In genomic region chr18:64409511-64409910, GRCh38 we compare ENCODE assay signal across 9 cellular contexts.
DNase-seq lines count a peak whose midpoint lies in the region; ATAC-seq, FAIRE-seq and TF ChIP-seq lines count a peak whose summit lies in the region.
"Had no signal": no experiment of that assay in that cellular context is flagged by ENCODE, and none has a peak within 500 bp of the region (broad histone marks: within the 10 kb centered on the region; RNA-seq: fewer than 3 reads in every experiment).

No MANE protein-coding gene starts in this region.

- peaks cover 13% of the 10 kb centered on the region for H3K36me3 ChIP-seq in OCI-LY3 (replicated peaks; ENCODE audit: low read depth, low read length)
- no peaks in the 10 kb centered on the region for H3K36me3 ChIP-seq in keratinocyte (ENCODE audit: control insufficient read depth in 2 of 2, extremely low read depth in 1 of 2, insufficient read depth in 2 of 2, low read length in 2 of 2)

- no peak overlapping the region for H3K27ac Mint-ChIP-seq in H9
- no peak overlapping the region for H3K27ac Mint-ChIP-seq in T-cell
- H3K27ac Mint-ChIP-seq: immature natural killer cell had no signal

- H4K8ac ChIP-seq in H9 (replicated peaks; ENCODE audit: insufficient read length, low read depth, low read length), result no peak overlapping the region

- H2BK5ac ChIP-seq in H9 (ENCODE audit: insufficient read length, low read length), result no peak overlapping the region

- H3K4me3 Mint-ChIP-seq in H9, result no peak overlapping the region
- no peak overlapping the region for H3K4me3 Mint-ChIP-seq in T-cell
- H3K4me3 Mint-ChIP-seq: immature natural killer cell had no signal

- no peak overlapping the region for H2BK120ac ChIP-seq in H9 (ENCODE audit: low read depth, low read length, poor library complexity, severe bottlenecking)

- H3K36me3 Mint-ChIP-seq in H9 (ENCODE audit: insufficient read depth in 1 of 3, low read depth in 3 of 3), result peaks cover 0 to 13% (median 0%) of the 10 kb centered on the region in 3 experiments; a peak in 1 of 7 replicates
- H3K36me3 Mint-ChIP-seq in T-cell, result no peaks in the 10 kb centered on the region
- H3K36me3 Mint-ChIP-seq: immature natural killer cell had no signal

- no peak overlapping the region for H3K27ac ChIP-seq in H9 (ENCODE audit: insufficient read length, low read depth, low read length)
- 0 out of 2 replicates have a peak overlapping the region, but pooled peaks have one; percentile 1 for H3K27ac ChIP-seq in OCI-LY3 (ENCODE audit: low read length)
- H3K27ac ChIP-seq in keratinocyte (ENCODE audit: control insufficient read depth, insufficient read depth, low read length), result no peak overlapping the region

- POLR2A ChIA-PET in T-cell (lab: Charles Lee), result no interaction called here

- CTCF ChIA-PET in T-cell (lab: Charles Lee), result no interaction called here

- H3K79me2 ChIP-seq in H9 (ENCODE audit: insufficient read depth, low read length) (no peaks in the 10 kb centered on the region), OCI-LY3 (ENCODE audit: low read length) (no peaks in the 10 kb centered on the region), keratinocyte (ENCODE audit: control insufficient read depth, insufficient read depth, low read length) (no peaks in the 10 kb centered on the region)

- no peak overlapping the region for H2BK15ac ChIP-seq in H9 (ENCODE audit: low read depth, low read length)

- no peak overlapping the region for H3K14ac ChIP-seq in H9 (ENCODE audit: insufficient read depth, low read length)

- H3K9ac ChIP-seq in H9 (ENCODE audit: extremely low read depth, insufficient read length, low read length) (no peak overlapping the region), OCI-LY3 (ENCODE audit: low read length) (no peak overlapping the region), keratinocyte (ENCODE audit: control insufficient read depth, extremely low read depth, insufficient read depth, low read length) (no peak overlapping the region)

- DNase-seq in ELR (ENCODE audit: low read depth), result peak; percentile 2
- no peak for DNase-seq in H9
- no peak for DNase-seq in keratinocyte (ENCODE audit: low read depth, low spot score)
- DNase-seq in AG08395 (ENCODE audit: low spot score), result no peak
- no peak for DNase-seq in activated gamma-delta T cell treated with Interleukin-2 at 50 U/mL for 16 hours
- DNase-seq in activated CD4-positive, alpha-beta T cell treated with anti-CD3 and anti-CD28 coated beads for 48 hours, result no peak
- DNase-seq in T-cell, result no peak
- DNase-seq: immature natural killer cell had no signal

- H3K23me2 ChIP-seq in H9 (ENCODE audit: insufficient read length, low read depth, low read length, poor library complexity, severe bottlenecking), result no peaks in the 10 kb centered on the region

- H2BK20ac ChIP-seq in H9 (ENCODE audit: low read depth, low read length, poor library complexity, severe bottlenecking), result no peak overlapping the region

- no peak overlapping the region for H4K5ac ChIP-seq in H9 (ENCODE audit: insufficient read length, low read depth, low read length)

- H3T11ph ChIP-seq in H9 (ENCODE audit: low read length), result no peak overlapping the region

- no peak for FAIRE-seq in keratinocyte (lab: Jason Lieb, UNC)

- dilution Hi-C loops in keratinocyte (cut with MboI; ENCODE audit: extremely low pct_ligation_motif_present, low sequenced_read_pairs), result no loop called here

- no peak overlapping the region for H2BK12ac ChIP-seq in H9 (ENCODE audit: insufficient read length, low read depth, low read length)

- no peak for ATAC-seq in T-cell (replicated peaks in 1 of 4)

- no peak overlapping the region for H4K91ac ChIP-seq in H9 (ENCODE audit: insufficient read length, low read depth, low read length)

- H3K18ac ChIP-seq in H9 (ENCODE audit: insufficient read length, low read depth, low read length), result no peak overlapping the region

- H2AFZ ChIP-seq in H9 (ENCODE audit: low read length), result no peak overlapping the region
- peak overlapping the region; percentile 91 for H2AFZ ChIP-seq in OCI-LY3 (ENCODE audit: low read depth, low read length)
- H2AFZ ChIP-seq in keratinocyte (ENCODE audit: control insufficient read depth, low read length), result no peak overlapping the region

- no peak overlapping the region for H3K4me2 ChIP-seq in H9 (ENCODE audit: insufficient read depth, insufficient read length, low read length)
- H3K4me2 ChIP-seq in OCI-LY3 (ENCODE audit: low read length), result peak overlapping the region; percentile 4; the same call in 1 of the 2 replicates
- H3K4me2 ChIP-seq in keratinocyte (ENCODE audit: control insufficient read depth, extremely low read depth, insufficient read depth, low read depth, low read length), result no peak overlapping the region

- H4K20me1 ChIP-seq in H9 (ENCODE audit: control insufficient read depth, insufficient read depth, insufficient read length) (no peaks in the 10 kb centered on the region), OCI-LY3 (ENCODE audit: insufficient read depth, low read length) (no peaks in the 10 kb centered on the region), keratinocyte (ENCODE audit: control insufficient read depth, extremely low read depth, insufficient read depth, low read length) (no peaks in the 10 kb centered on the region)

- H3K79me1 ChIP-seq in H9 (ENCODE audit: insufficient read depth, low read depth, low read length, poor library complexity, severe bottlenecking), result no peaks in the 10 kb centered on the region

- TF ChIP-seq CTCF in H9 (conservative IDR thresholded peaks at IDR 0.05), result peak; percentile 75
- TF ChIP-seq CTCF in OCI-LY3 (IDR thresholded peaks at IDR 0.05; ENCODE audit: low read depth, low read length), result peak; percentile 90
- peak in 2 of 3 experiments; percentile 14 to 40 for TF ChIP-seq CTCF in keratinocyte (optimal IDR thresholded peaks at IDR 0.05 in 1 of 3, IDR thresholded peaks at IDR 0.05 in 1 of 3, conservative IDR thresholded peaks at IDR 0.05 in 1 of 3; ENCODE audit: extremely low read depth in 1 of 3, insufficient read depth in 2 of 3, low read length in 3 of 3)

- H3K4ac ChIP-seq in H9 (ENCODE audit: low read depth, low read length), result no peak overlapping the region

- no peaks in the 10 kb centered on the region; the same call in 1 of the 2 replicates for H3K4me1 ChIP-seq in H9 (ENCODE audit: insufficient read depth, low read length)
- peaks cover 65% of the 10 kb centered on the region for H3K4me1 ChIP-seq in OCI-LY3 (ENCODE audit: low read length)
- H3K4me1 ChIP-seq in keratinocyte (ENCODE audit: control insufficient read depth, extremely low read depth, insufficient read depth, low read length), result no peaks in the 10 kb centered on the region

- H3K56ac ChIP-seq in H9 (ENCODE audit: insufficient read length, low read depth, low read length), result no peak overlapping the region

- H3K9me3 Mint-ChIP-seq in H9, result no peaks in the 10 kb centered on the region
- H3K9me3 Mint-ChIP-seq in T-cell, result peaks cover 0 to 10% (median 0%) of the 10 kb centered on the region in 3 donors

- H3K9me1 ChIP-seq in keratinocyte (ENCODE audit: control insufficient read depth, extremely low read depth, insufficient read depth, low read length), result no peaks in the 10 kb centered on the region

- no peaks in the 10 kb centered on the region for H3K27me3 ChIP-seq in H9 (ENCODE audit: insufficient read depth, low read length)
- H3K27me3 ChIP-seq in OCI-LY3 (ENCODE audit: low read depth, low read length), result no peaks in the 10 kb centered on the region
- H3K27me3 ChIP-seq in keratinocyte (ENCODE audit: control insufficient read depth, extremely low read depth, insufficient read depth, low read length), result no peaks in the 10 kb centered on the region

- no peak overlapping the region for H3K4me3 ChIP-seq in OCI-LY3 (ENCODE audit: low read length)
- no peak overlapping the region for H3K4me3 ChIP-seq in keratinocyte (ENCODE audit: control insufficient read depth in 2 of 3, extremely low read depth in 1 of 3, insufficient read depth in 2 of 3, low read depth in 1 of 3, low read length in 3 of 3)

- no peak overlapping the region for H2AK5ac ChIP-seq in H9 (ENCODE audit: insufficient read length, low read length)

- H3K4me1 Mint-ChIP-seq in H9 (peaks cover 6 to 21% of the 10 kb centered on the region in 2 experiments), T-cell (no peaks in the 10 kb centered on the region)

- H3K27me3 Mint-ChIP-seq in H9 (ENCODE audit: low read depth) (no peaks in the 10 kb centered on the region), T-cell (no peaks in the 10 kb centered on the region)

- no peaks in the 10 kb centered on the region for H3K9me3 ChIP-seq in H9 (ENCODE audit: control insufficient read depth, low read depth, low read length)
- no peaks in the 10 kb centered on the region for H3K9me3 ChIP-seq in OCI-LY3 (ENCODE audit: insufficient read depth, low read length)
- H3K9me3 ChIP-seq in keratinocyte (ENCODE audit: control insufficient read depth, low read depth, low read length), result no peaks in the 10 kb centered on the region

- H3K23ac ChIP-seq in H9 (ENCODE audit: insufficient read length, low read depth, low read length), result no peak overlapping the region

Comparison
In these comparisons a context has a peak if more than half of its experiments do, and no peak if none do; other contexts are left out.
1. CTCF ChIP-seq: peak in every context shown above with its lines; median percentile 90 in OCI-LY3; 75 in H9; 27 in keratinocyte.